Comparison of ENCODE assay signal across 9 cellular contexts in genomic region chr1:180343931-180344406, GRCh38.
DNase-seq lines count a peak whose midpoint lies in the region; TF ChIP-seq lines count a peak whose summit lies in the region.
"Had no signal": no experiment of that assay in that cellular context is flagged by ENCODE, and none has a peak within 500 bp of the region (broad histone marks: within the 10 kb centered on the region; RNA-seq: fewer than 3 reads in every experiment).

No MANE protein-coding gene starts in this region.

- H3K9me3 ChIP-seq in BLaER1 = 0 out of 2 replicates have a peak, but pooled peaks cover 4% of the 10 kb centered on the region
- H3K9me3 ChIP-seq in thyroid gland = no peaks in the 10 kb centered on the region
- H3K9me3 ChIP-seq in CD8-positive, alpha-beta memory T cell (ENCODE audit: low read length) = no peaks in the 10 kb centered on the region

- TF ChIP-seq POLR2A in thyroid gland (IDR thresholded peaks at IDR 0.05) = no peak

- H3K27me3 ChIP-seq in BLaER1 = no peaks in the 10 kb centered on the region
- no peaks in the 10 kb centered on the region for H3K27me3 ChIP-seq in thyroid gland
- H3K27me3 ChIP-seq in CD8-positive, alpha-beta memory T cell (ENCODE audit: insufficient read depth, low read length, poor library complexity, severe bottlenecking) = no peaks in the 10 kb centered on the region

- H3K36me3 ChIP-seq in BLaER1 = no peaks in the 10 kb centered on the region
- H3K36me3 ChIP-seq in thyroid gland = no peaks in the 10 kb centered on the region
- H3K36me3 ChIP-seq in CD8-positive, alpha-beta memory T cell (ENCODE audit: insufficient read depth, low read length) = no peaks in the 10 kb centered on the region

- peak overlapping the region; percentile 9; the same call in 1 of the 2 replicates for H3K4me2 ChIP-seq in BLaER1

- CTCF ChIA-PET in CD8-positive, alpha-beta memory T cell (lab: Charles Lee) = no interaction called here

- H4K20me1 ChIP-seq in BLaER1 = no peaks in the 10 kb centered on the region

- no peak overlapping the region for H3K9ac ChIP-seq in BLaER1

- no peak overlapping the region for H3K27ac Mint-ChIP-seq in activated CD4-positive, alpha-beta T cell treated with anti-CD3 and anti-CD28 coated beads, Interleukin-2, amount 10 ng/mL, durations not matched to agents 24 days and 14 days
- no peak overlapping the region for H3K27ac Mint-ChIP-seq in type B pancreatic cell
- peak overlapping the region in 1 of 8 donors; percentile 11 for H3K27ac Mint-ChIP-seq in CD8-positive, alpha-beta memory T cell
- H3K27ac Mint-ChIP-seq: T-helper 1 cell treated with Interleukin-12 subunit alpha and Interleukin-12 subunit beta and Interleukin-4 antibody, amounts not matched to agents 30 μg/mL and 1 μg/mL, for 36 hours had no signal

- no peak overlapping the region for H3K4me3 Mint-ChIP-seq in activated CD4-positive, alpha-beta T cell treated with anti-CD3 and anti-CD28 coated beads, Interleukin-2, amount 10 ng/mL, durations not matched to agents 24 days and 14 days
- H3K4me3 Mint-ChIP-seq in type B pancreatic cell = no peak overlapping the region
- H3K4me3 Mint-ChIP-seq in CD8-positive, alpha-beta memory T cell = no peak overlapping the region
- H3K4me3 Mint-ChIP-seq: T-helper 1 cell treated with Interleukin-12 subunit alpha and Interleukin-12 subunit beta and Interleukin-4 antibody, amounts not matched to agents 30 μg/mL and 1 μg/mL, for 36 hours had no signal

- intact Hi-C loops in thyroid gland (cut with DNase I) = no loop called here
- intact Hi-C loops in activated CD4-positive, alpha-beta T cell treated with anti-CD3 and anti-CD28 coated beads, Interleukin-2, amount 10 ng/mL, durations not matched to agents 24 days and 14 days (cut with micrococcal nuclease) = no loop called here

- H3K27me3 Mint-ChIP-seq in activated CD4-positive, alpha-beta T cell treated with anti-CD3 and anti-CD28 coated beads, Interleukin-2, amount 10 ng/mL, durations not matched to agents 24 days and 14 days = no peaks in the 10 kb centered on the region
- no peaks in the 10 kb centered on the region for H3K27me3 Mint-ChIP-seq in type B pancreatic cell
- no peaks in the 10 kb centered on the region for H3K27me3 Mint-ChIP-seq in CD8-positive, alpha-beta memory T cell

- no peak overlapping the region for H3K4me3 ChIP-seq in BLaER1
- H3K4me3 ChIP-seq in astrocyte of the cerebellum (ENCODE audit: low read depth, low read length) = no peak overlapping the region
- H3K4me3 ChIP-seq in thyroid gland (replicated peaks in 1 of 3) = no peak overlapping the region
- H3K4me3 ChIP-seq in CD8-positive, alpha-beta memory T cell (ENCODE audit: low read length) = no peak overlapping the region

- DNase-seq in H4 (ENCODE audit: low spot score) = peak; percentile 29
- peak; percentile 78 for DNase-seq in NCI-H1694 (lab: John Stamatoyannopoulos, UW)
- DNase-seq in astrocyte of the cerebellum (ENCODE audit: low read depth) = peak; percentile 24
- peak; percentile 32 to 35 for DNase-seq in thyroid gland
- no peak for DNase-seq in activated CD4-positive, alpha-beta T cell treated with anti-CD3 and anti-CD28 coated beads, Interleukin-2, amount 10 ng/mL, durations not matched to agents 24 days and 14 days
- DNase-seq in type B pancreatic cell (ENCODE audit: extremely low spot score, unreplicated experiment) = no peak
- no peak for DNase-seq in CD8-positive, alpha-beta memory T cell

- H3K36me3 Mint-ChIP-seq in activated CD4-positive, alpha-beta T cell treated with anti-CD3 and anti-CD28 coated beads, Interleukin-2, amount 10 ng/mL, durations not matched to agents 24 days and 14 days (ENCODE audit: low read depth) = peaks cover 3% of the 10 kb centered on the region
- peaks cover 7% of the 10 kb centered on the region for H3K36me3 Mint-ChIP-seq in type B pancreatic cell
- H3K36me3 Mint-ChIP-seq in CD8-positive, alpha-beta memory T cell = peaks cover 8 to 25% (median 13%) of the 10 kb centered on the region in 3 donors

- TF ChIP-seq CTCF in astrocyte of the cerebellum (IDR thresholded peaks at IDR 0.05; ENCODE audit: low read depth, low read length, missing control alignments) (no peak), thyroid gland (IDR thresholded peaks at IDR 0.05) (no peak), type B pancreatic cell (conservative IDR thresholded peaks at IDR 0.05) (no peak)

- H3K4me1 Mint-ChIP-seq in activated CD4-positive, alpha-beta T cell treated with anti-CD3 and anti-CD28 coated beads, Interleukin-2, amount 10 ng/mL, durations not matched to agents 24 days and 14 days = no peaks in the 10 kb centered on the region
- peaks cover 5% of the 10 kb centered on the region for H3K4me1 Mint-ChIP-seq in type B pancreatic cell (ENCODE audit: unreplicated experiment)
- H3K4me1 Mint-ChIP-seq in CD8-positive, alpha-beta memory T cell = peaks cover 7 to 40% (median 13%) of the 10 kb centered on the region in 3 donors

- H3K27ac ChIP-seq in BLaER1 (no peak overlapping the region), thyroid gland (no peak overlapping the region)
- no peak overlapping the region for H3K27ac ChIP-seq in CD8-positive, alpha-beta memory T cell (ENCODE audit: low read depth, low read length)

- H3K9me3 Mint-ChIP-seq in activated CD4-positive, alpha-beta T cell treated with anti-CD3 and anti-CD28 coated beads, Interleukin-2, amount 10 ng/mL, durations not matched to agents 24 days and 14 days = peaks cover 9% of the 10 kb centered on the region
- no peaks in the 10 kb centered on the region for H3K9me3 Mint-ChIP-seq in type B pancreatic cell
- peaks cover 0 to 5% (median 0%) of the 10 kb centered on the region in 5 donors for H3K9me3 Mint-ChIP-seq in CD8-positive, alpha-beta memory T cell
- H3K9me3 Mint-ChIP-seq: T-helper 1 cell treated with Interleukin-12 subunit alpha and Interleukin-12 subunit beta and Interleukin-4 antibody, amounts not matched to agents 30 μg/mL and 1 μg/mL, for 36 hours had no signal

- POLR2A ChIA-PET in CD8-positive, alpha-beta memory T cell (lab: Charles Lee) = no interaction called here

- H3K4me1 ChIP-seq in BLaER1 = peaks cover 9% of the 10 kb centered on the region; the same call in 1 of the 2 replicates
- H3K4me1 ChIP-seq in thyroid gland = no peaks in the 10 kb centered on the region
- no peaks in the 10 kb centered on the region for H3K4me1 ChIP-seq in CD8-positive, alpha-beta memory T cell (ENCODE audit: insufficient read depth, low read length)

- in situ Hi-C loops in astrocyte of the cerebellum (cut with HindIII; ENCODE audit: low sequenced_read_pairs) = no loop called here

Comparison
In these comparisons a context has a peak if more than half of its experiments do, and no peak if none do; other contexts are left out.
1. DNase-seq: peak in H4 (single experiment), NCI-H1694 (single experiment), astrocyte of the cerebellum (single experiment) and thyroid gland (2 of 2); none in activated CD4-positive, alpha-beta T cell treated with anti-CD3 and anti-CD28 coated beads, Interleukin-2, amount 10 ng/mL, durations not matched to agents 24 days and 14 days (single experiment), type B pancreatic cell (single experiment) and CD8-positive, alpha-beta memory T cell (0 of 5).